ENCODE assay signal across 7 cellular contexts in the genomic region with DNA sequence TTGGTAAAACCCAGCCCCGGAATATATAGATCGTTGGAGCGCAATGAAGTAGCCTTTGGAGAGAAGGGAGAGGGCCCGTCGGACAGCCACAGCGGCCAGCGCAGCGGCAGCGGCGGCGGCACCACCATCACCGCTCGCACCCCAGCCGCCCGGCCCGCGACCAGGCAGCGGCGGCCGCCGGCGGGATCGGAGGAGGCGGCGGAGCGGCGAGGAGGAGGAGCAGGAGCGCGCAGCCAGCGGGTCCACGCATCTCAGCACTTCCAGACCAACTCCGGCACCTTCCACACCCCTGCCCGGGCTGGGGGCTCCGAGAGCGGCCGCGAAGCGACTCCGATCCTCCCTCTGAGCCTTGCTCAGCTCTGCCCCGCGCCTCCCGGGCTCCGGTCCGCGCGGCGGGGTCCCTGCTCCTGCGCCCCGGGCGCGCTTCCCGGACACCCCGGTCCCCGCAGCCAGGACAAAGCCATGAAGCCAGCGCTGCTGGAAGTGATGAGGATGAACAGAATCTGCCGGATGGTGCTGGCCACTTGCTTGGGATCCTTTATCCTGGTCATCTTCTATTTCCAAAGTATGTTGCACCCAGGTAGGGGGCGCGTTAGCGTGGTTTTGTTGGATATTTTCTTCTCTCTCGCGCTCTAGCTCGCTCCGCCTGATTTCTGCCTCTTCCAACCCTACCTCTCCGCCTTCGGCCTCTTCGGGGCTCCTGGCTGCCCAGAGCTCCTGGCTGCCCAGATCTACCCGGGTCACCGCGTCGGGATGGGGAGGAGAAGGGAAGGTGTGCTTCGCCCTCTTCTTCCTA. TPM values are rescaled to one million over a fixed set of nuclear protein-coding genes. Genes with fewer than 3 reads are reported as not detected.
A peak's percentile ranks its signal among the peaks of the same experiment; 100 is the strongest.
DNase-seq lines count a peak whose midpoint lies in the region; ATAC-seq, FAIRE-seq and TF ChIP-seq lines count a peak whose summit lies in the region.

No MANE protein-coding gene starts in this region.

- H3K4me1 Mint-ChIP-seq in T-helper 17 cell: peaks cover 30% of the 10 kb centered on the region

- H3K36me3 ChIP-seq in body of pancreas (replicated peaks in 1 of 2; ENCODE audit: insufficient read depth in 1 of 2, low read depth in 2 of 2) (no peaks in the 10 kb centered on the region), iPS DF 6.9 (ENCODE audit: control insufficient read depth, insufficient read depth, low read length) (no peaks in the 10 kb centered on the region)

- FAIRE-seq in GM12891 (lab: Jason Lieb, UNC): peak; percentile 26

- DNase-seq in GM12891 (ENCODE audit: insufficient read length, low spot score): peak; percentile 46
- DNase-seq in NCI-H1092 (lab: John Stamatoyannopoulos, UW): peak; percentile 61
- peak; percentile 21 to 39 (median 28) for DNase-seq in T-helper 17 cell
- peak; percentile 59 to 74 (median 70) for DNase-seq in body of pancreas
- DNase-seq in iPS DF 6.9 (ENCODE audit: low read depth, low spot score): no peak
- DNase-seq in retina: peak; percentile 92

- no peaks in the 10 kb centered on the region for H3K27me3 ChIP-seq in body of pancreas
- H3K27me3 ChIP-seq in iPS DF 6.9 (ENCODE audit: control insufficient read depth, insufficient read depth, low read length): no peaks in the 10 kb centered on the region; the same call in 1 of the 2 replicates

- H3K4me3 ChIP-seq in body of pancreas: peak overlapping the region; percentile 57 to 64
- peak overlapping the region; percentile 84 for H3K4me3 ChIP-seq in iPS DF 6.9 (ENCODE audit: low read length)

- H3K9me3 ChIP-seq in T-helper 17 cell (ENCODE audit: control insufficient read depth, low read length, poor library complexity, severe bottlenecking) (no peaks in the 10 kb centered on the region), body of pancreas (no peaks in the 10 kb centered on the region), iPS DF 6.9 (ENCODE audit: control insufficient read depth, insufficient read depth, low read length) (no peaks in the 10 kb centered on the region)

- H3K4me1 ChIP-seq in body of pancreas: peaks cover 27% of the 10 kb centered on the region
- peaks cover 3% of the 10 kb centered on the region; the same call in 1 of the 2 replicates for H3K4me1 ChIP-seq in iPS DF 6.9 (ENCODE audit: control insufficient read depth, insufficient read depth, low read length)

- H3K4me3 Mint-ChIP-seq in T-helper 17 cell: peak overlapping the region; percentile 97

- intact Hi-C loops in body of pancreas (cut with DNase I): no loop called here

- peak in 4 of 7 experiments; percentile 37 to 52 (median 43) for TF ChIP-seq CTCF in body of pancreas (IDR thresholded peaks at IDR 0.05)

- no peaks in the 10 kb centered on the region for H3K27me3 Mint-ChIP-seq in T-helper 17 cell

- TF ChIP-seq POLR2A in GM12891 (IDR thresholded peaks at IDR 0.05; ENCODE audit: low read depth, low read length) (0 out of 2 replicates have a peak, but pooled peaks have one; percentile 30), body of pancreas (IDR thresholded peaks at IDR 0.05) (peak in 2 of 3 donors; percentile 33 to 65)

- ATAC-seq in HG02588 (IDR thresholded peaks at IDR 0.05; ENCODE audit: unreplicated experiment): peak; percentile 29
- ATAC-seq in T-helper 17 cell: peak; percentile 44
- peak; percentile 55 for ATAC-seq in body of pancreas

- WGBS in body of pancreas, 2 donors: 0% methylated on average over 24 to 68 of the region's 71 CpGs
- no CpG with 5 or more reads among the region's 71 CpGs for WGBS in iPS DF 6.9 (ENCODE audit: insufficient coverage, insufficient read length)

- H3K27ac Mint-ChIP-seq in T-helper 17 cell: peak overlapping the region; percentile 99

- peak overlapping the region in 3 of 4 donors; percentile 56 to 66 (median 58) for H3K27ac ChIP-seq in body of pancreas
- no peak overlapping the region for H3K27ac ChIP-seq in iPS DF 6.9 (ENCODE audit: low read length)

- peaks cover 9% of the 10 kb centered on the region for H3K36me3 Mint-ChIP-seq in T-helper 17 cell (ENCODE audit: low read depth)

TF ChIP-seq in GM12891, 5 proteins besides CTCF, POLR2A, EP300 and RAD21:
- TF ChIP-seq POLR2AphosphoS5 (IDR thresholded peaks at IDR 0.05; ENCODE audit: low read depth, low read length) (0 out of 2 replicates have a peak, but pooled peaks have one; percentile 12), TAF1 (IDR thresholded peaks at IDR 0.05; ENCODE audit: low read depth, low read length) (peak; percentile 18; the same call in 1 of the 2 replicates), PAX5 (IDR thresholded peaks at IDR 0.05; ENCODE audit: insufficient read depth, low read length, severe bottlenecking) (no peak)

RNA-seq across cellular contexts. Expression of a gene that starts 0.4 kb away (rescaled TPM):
- 9.8 TPM for polyA plus RNA-seq in GM12891 (2012; ENCODE audit: low read depth, missing spikeins)
- total RNA-seq in T-helper 17 cell (10 to 100 TPM; 76.6 to 78.3 TPM), body of pancreas (10 to 100 TPM in 1 of 2 donors, 1 to 10 TPM in 1; 4.6 to 14.5 TPM)

Comparison
In these comparisons a context has a peak if more than half of its experiments do, and no peak if none do; other contexts are left out.
1. RNA of a gene that starts 0.4 kb away (total RNA-seq): 76.6 to 78.3 TPM in T-helper 17 cell; 4.6 to 14.5 TPM in body of pancreas; every median in the first group is over 4 times any median in the second.
2. Peak in every context shown above with its lines, with median percentiles within 50 percentile points of each other: ATAC-seq.